ENCODE assay signal across 8 cellular contexts in genomic region chr17:17001874-17002520, GRCh38. TPM values are rescaled to one million over a fixed set of nuclear protein-coding genes. Genes with fewer than 3 reads are reported as not detected.
DNase-seq lines count a peak whose midpoint lies in the region; ATAC-seq, FAIRE-seq and TF ChIP-seq lines count a peak whose summit lies in the region.

No MANE protein-coding gene starts in this region.

- no peaks in the 10 kb centered on the region for H3K36me3 Mint-ChIP-seq in activated T-helper 1 cell treated with anti-CD3 and anti-CD28 coated beads, Interleukin-12 subunit alpha, Interleukin-12 subunit beta, Interleukin-2, Interleukin-4 antibody, amounts not matched to agents 30 ng/mL and 10 ng/mL and 1 ng/mL, durations not matched to agents 14 hours and 24 hours and 36 hours (ENCODE audit: low read depth)

- H3K9me3 ChIP-seq in A549 = no peaks in the 10 kb centered on the region
- H3K9me3 ChIP-seq in Karpas-422 (ENCODE audit: low read length) = no peaks in the 10 kb centered on the region
- no peaks in the 10 kb centered on the region for H3K9me3 ChIP-seq in thoracic aorta

- no peaks in the 10 kb centered on the region for H3K9me2 ChIP-seq in Karpas-422 (replicated peaks; ENCODE audit: insufficient read depth, low read length)

- H3K27me3 Mint-ChIP-seq in activated T-helper 1 cell treated with anti-CD3 and anti-CD28 coated beads, Interleukin-12 subunit alpha, Interleukin-12 subunit beta, Interleukin-2, Interleukin-4 antibody, amounts not matched to agents 30 ng/mL and 10 ng/mL and 1 ng/mL, durations not matched to agents 14 hours and 24 hours and 36 hours (ENCODE audit: insufficient read depth) = peaks cover 4% of the 10 kb centered on the region

- CTCF ChIA-PET in A549 (lab: Yijun Ruan, JAX) = interaction anchor here (0.6 to 5.2 kb wide), 18 partner anchors 9 to 1260 kb away, joined by 3 to 55 read pairs (median 4); no protein-coding TSS in a partner anchor

- H3K4me1 ChIP-seq in A549 = peaks cover 11% of the 10 kb centered on the region
- no peaks in the 10 kb centered on the region for H3K4me1 ChIP-seq in Karpas-422 (ENCODE audit: low read length)
- peaks cover 4 to 34% of the 10 kb centered on the region in 2 donors for H3K4me1 ChIP-seq in thoracic aorta (ENCODE audit: control insufficient read depth in 1 of 2, low read depth in 2 of 2)

- H3K9ac ChIP-seq in Karpas-422 (ENCODE audit: low read length) = no peak overlapping the region

- H3K27ac ChIP-seq in A549 (peak overlapping the region; percentile 77 to 83), Karpas-422 (ENCODE audit: low read length) (no peak overlapping the region), thoracic aorta (no peak overlapping the region)

- POLR2A ChIA-PET in A549 (lab: Yijun Ruan, JAX) = no interaction called here

- H3K27me3 ChIP-seq in Karpas-422 (ENCODE audit: low read length) (no peaks in the 10 kb centered on the region), thoracic aorta (replicated peaks; ENCODE audit: insufficient read depth) (no peaks in the 10 kb centered on the region)

- TF ChIP-seq RAD21 in A549 (conservative IDR thresholded peaks at IDR 0.05 in 1 of 2, IDR thresholded peaks at IDR 0.05 in 1 of 2) = peak; percentile 99 to 100

- intact Hi-C loops in activated T-helper 1 cell treated with anti-CD3 and anti-CD28 coated beads, Interleukin-12 subunit alpha, Interleukin-12 subunit beta, Interleukin-2, Interleukin-4 antibody, amounts not matched to agents 30 ng/mL and 10 ng/mL and 1 ng/mL, durations not matched to agents 14 hours and 24 hours and 36 hours (cut with micrococcal nuclease) = loop anchor here (1.0 to 2.0 kb wide), 3 partner anchors 145 to 312 kb away; partner anchors contain the start of gene FLCN

- H2AFZ ChIP-seq in Karpas-422 (ENCODE audit: low read length) = no peak overlapping the region

- H3K9me3 Mint-ChIP-seq in activated T-helper 1 cell treated with anti-CD3 and anti-CD28 coated beads, Interleukin-12 subunit alpha, Interleukin-12 subunit beta, Interleukin-2, Interleukin-4 antibody, amounts not matched to agents 30 ng/mL and 10 ng/mL and 1 ng/mL, durations not matched to agents 14 hours and 24 hours and 36 hours = no peaks in the 10 kb centered on the region

- FAIRE-seq in A549 (lab: Jason Lieb, UNC) = peak; percentile 32

- H3K79me2 ChIP-seq in Karpas-422 (ENCODE audit: low read length) = no peaks in the 10 kb centered on the region

- H3K4me3 ChIP-seq in A549 = no peak overlapping the region
- no peak overlapping the region for H3K4me3 ChIP-seq in Karpas-422 (ENCODE audit: low read length)
- peak overlapping the region; percentile 24 for H3K4me3 ChIP-seq in thoracic aorta

- TF ChIP-seq CTCF in A549 (IDR thresholded peaks at IDR 0.05) (peak; percentile 99), thoracic aorta (IDR thresholded peaks at IDR 0.05) (peak; percentile 95)

- no peak for TF ChIP-seq POLR2A in A549 (IDR thresholded peaks at IDR 0.05; ENCODE audit: low read length)

- 22% methylated on average over 22 of the region's 22 CpGs for WGBS in A549 (ENCODE audit: missing lambda C conversion rate)

- no peaks in the 10 kb centered on the region for H3K36me3 ChIP-seq in Karpas-422 (ENCODE audit: insufficient read depth, low read length)
- no peaks in the 10 kb centered on the region for H3K36me3 ChIP-seq in thoracic aorta

- H3K4me1 Mint-ChIP-seq in activated T-helper 1 cell treated with anti-CD3 and anti-CD28 coated beads, Interleukin-12 subunit alpha, Interleukin-12 subunit beta, Interleukin-2, Interleukin-4 antibody, amounts not matched to agents 30 ng/mL and 10 ng/mL and 1 ng/mL, durations not matched to agents 14 hours and 24 hours and 36 hours (ENCODE audit: low read depth) = no peaks in the 10 kb centered on the region

- DNase-seq in A549 (ENCODE audit: low read depth in 1 of 2, low spot score in 1 of 2) (peak; percentile 81 to 88), Karpas-422 (peak; percentile 92), RPMI8226 (peak; percentile 80), fibroblast of the conjunctiva (ENCODE audit: low read depth) (peak; percentile 46), nucleus accumbens (lab: John Stamatoyannopoulos, UW) (peak in 46 of 56 donors; percentile 18 to 83 (median 49)), thoracic aorta (ENCODE audit: low spot score) (peak; percentile 38)
- peak; percentile 66 for DNase-seq in activated T-helper 1 cell treated with anti-CD3 and anti-CD28 coated beads, Interleukin-12 subunit alpha, Interleukin-12 subunit beta, Interleukin-2, Interleukin-4 antibody, amounts not matched to agents 30 ng/mL and 10 ng/mL and 1 ng/mL, durations not matched to agents 14 hours and 24 hours and 36 hours (ENCODE audit: low spot score)

- no peak overlapping the region for H3K4me3 Mint-ChIP-seq in activated T-helper 1 cell treated with anti-CD3 and anti-CD28 coated beads, Interleukin-12 subunit alpha, Interleukin-12 subunit beta, Interleukin-2, Interleukin-4 antibody, amounts not matched to agents 30 ng/mL and 10 ng/mL and 1 ng/mL, durations not matched to agents 14 hours and 24 hours and 36 hours

- H4K20me1 ChIP-seq in Karpas-422 (ENCODE audit: insufficient read depth, low read depth, low read length) = peaks cover 3% of the 10 kb centered on the region; the same call in 1 of the 2 replicates

- ATAC-seq in A549 (peak; percentile 84 to 93), GM18867 (IDR thresholded peaks at IDR 0.05; ENCODE audit: unreplicated experiment) (peak; percentile 75), thoracic aorta (ENCODE audit: insufficient number of reproducible peaks, low FRiP score, low read depth) (no peak)

- peak overlapping the region; percentile 86 for H3K4me2 ChIP-seq in A549
- H3K4me2 ChIP-seq in Karpas-422 (ENCODE audit: low read depth, low read length, poor library complexity, severe bottlenecking) = no peak overlapping the region

- no peak for TF ChIP-seq EP300 in A549 (IDR thresholded peaks at IDR 0.05)

- no peak overlapping the region for H3K27ac Mint-ChIP-seq in activated T-helper 1 cell treated with anti-CD3 and anti-CD28 coated beads, Interleukin-12 subunit alpha, Interleukin-12 subunit beta, Interleukin-2, Interleukin-4 antibody, amounts not matched to agents 30 ng/mL and 10 ng/mL and 1 ng/mL, durations not matched to agents 14 hours and 24 hours and 36 hours

TF ChIP-seq in A549, 52 proteins besides CTCF, POLR2A, EP300 and RAD21:
- TF ChIP-seq MYC (IDR thresholded peaks at IDR 0.05; ENCODE audit: borderline replicate concordance, low read length) (no peak; the same call in 1 of the 2 replicates), HOXB5 (CRISPR knock-in tag; IDR thresholded peaks at IDR 0.05) (0 out of 2 replicates have a peak, but pooled peaks have one; percentile 10), MAX (IDR thresholded peaks at IDR 0.05) (peak; percentile 53; the same call in 1 of the 2 replicates), MAFK (IDR thresholded peaks at IDR 0.05; ENCODE audit: partially characterized antibody) (no peak), FOSL2 (IDR thresholded peaks at IDR 0.05) (no peak), FOSL2 (CRISPR knock-in tag; IDR thresholded peaks at IDR 0.05) (no peak), SMC3 (IDR thresholded peaks at IDR 0.05) (peak; percentile 99), NR3C1 (IDR thresholded peaks at IDR 0.05) (no peak), HOXB13 (CRISPR knock-in tag; IDR thresholded peaks at IDR 0.05; ENCODE audit: low read depth) (no peak), USF2 (IDR thresholded peaks at IDR 0.05) (no peak), E2F6 (IDR thresholded peaks at IDR 0.05; ENCODE audit: borderline replicate concordance, low read depth) (no peak), SREBF2 (IDR thresholded peaks at IDR 0.05) (no peak)

RNA-seq across cellular contexts. Expression of gene TNFRSF13B, which starts 30.1 kb away (rescaled TPM):
- polyA plus RNA-seq in A549 (2011; rRNA removed) (not detected in 2 replicates), A549 (2017; fragmentation: RNase III; extraction: RNeasy Plus Mini Kit Qiagen cat#74134 plus additional on column Dnase treatment) (not detected in 3 replicates)
- not detected in 2 replicates for polyA plus RNA-seq in A549 (2012; cell fraction: cytosol; rRNA removed)
- polyA plus RNA-seq in A549 (2012; cell fraction: nucleus; rRNA removed) = not detected in 2 replicates
- polyA minus RNA-seq in A549 (2011; rRNA and poly(A)+ RNA removed) = not detected in 2 replicates
- not detected in 2 replicates for total RNA-seq in Karpas-422 (2014; rRNA removed; shearing (Covaris generic); ENCODE audit: low replicate concordance)
- not detected in 2 replicates for total RNA-seq in activated T-helper 1 cell treated with anti-CD3 and anti-CD28 coated beads, Interleukin-12 subunit alpha, Interleukin-12 subunit beta, Interleukin-2, Interleukin-4 antibody, amounts not matched to agents 30 ng/mL and 10 ng/mL and 1 ng/mL, durations not matched to agents 14 hours and 24 hours and 36 hours
- total RNA-seq in thoracic aorta = not detected

RNA-seq across cellular contexts. Expression of gene MPRIP, which starts 40.3 kb away (rescaled TPM):
- polyA plus RNA-seq in A549 (2011; rRNA removed) (147 and 200 TPM in 2 replicates), A549 (2017; fragmentation: RNase III; extraction: RNeasy Plus Mini Kit Qiagen cat#74134 plus additional on column Dnase treatment) (192 to 240 TPM (median 228 TPM) in 3 replicates)
- polyA plus RNA-seq in A549 (2012; cell fraction: cytosol; rRNA removed) = 170 and 183 TPM in 2 replicates
- 347 and 385 TPM in 2 replicates for polyA plus RNA-seq in A549 (2012; cell fraction: nucleus; rRNA removed)
- polyA minus RNA-seq in A549 (2011; rRNA and poly(A)+ RNA removed) = 215 and 250 TPM in 2 replicates
- total RNA-seq in Karpas-422 (2014; rRNA removed; shearing (Covaris generic); ENCODE audit: low replicate concordance) = 44.1 and 49.3 TPM in 2 replicates
- total RNA-seq in activated T-helper 1 cell treated with anti-CD3 and anti-CD28 coated beads, Interleukin-12 subunit alpha, Interleukin-12 subunit beta, Interleukin-2, Interleukin-4 antibody, amounts not matched to agents 30 ng/mL and 10 ng/mL and 1 ng/mL, durations not matched to agents 14 hours and 24 hours and 36 hours = 169 and 175 TPM in 2 replicates
- total RNA-seq in thoracic aorta = 100 to 1,000 TPM; 235 to 252 TPM

Comparison
In these comparisons a context has a peak if more than half of its experiments do, and no peak if none do; other contexts are left out.
1. DNase-seq: peak in every context shown above with its lines; median percentile 92 in Karpas-422; 84 in A549; 80 in RPMI8226; 66 in activated T-helper 1 cell treated with anti-CD3 and anti-CD28 coated beads, Interleukin-12 subunit alpha, Interleukin-12 subunit beta, Interleukin-2, Interleukin-4 antibody, amounts not matched to agents 30 ng/mL and 10 ng/mL and 1 ng/mL, durations not matched to agents 14 hours and 24 hours and 36 hours; 49 in nucleus accumbens; 46 in fibroblast of the conjunctiva; 38 in thoracic aorta.
2. H3K27ac ChIP-seq: peak in A549 (2 of 2); none in Karpas-422 (single experiment) and thoracic aorta (0 of 2).